ENCODE assay signal across 8 cellular contexts in the genomic region with DNA sequence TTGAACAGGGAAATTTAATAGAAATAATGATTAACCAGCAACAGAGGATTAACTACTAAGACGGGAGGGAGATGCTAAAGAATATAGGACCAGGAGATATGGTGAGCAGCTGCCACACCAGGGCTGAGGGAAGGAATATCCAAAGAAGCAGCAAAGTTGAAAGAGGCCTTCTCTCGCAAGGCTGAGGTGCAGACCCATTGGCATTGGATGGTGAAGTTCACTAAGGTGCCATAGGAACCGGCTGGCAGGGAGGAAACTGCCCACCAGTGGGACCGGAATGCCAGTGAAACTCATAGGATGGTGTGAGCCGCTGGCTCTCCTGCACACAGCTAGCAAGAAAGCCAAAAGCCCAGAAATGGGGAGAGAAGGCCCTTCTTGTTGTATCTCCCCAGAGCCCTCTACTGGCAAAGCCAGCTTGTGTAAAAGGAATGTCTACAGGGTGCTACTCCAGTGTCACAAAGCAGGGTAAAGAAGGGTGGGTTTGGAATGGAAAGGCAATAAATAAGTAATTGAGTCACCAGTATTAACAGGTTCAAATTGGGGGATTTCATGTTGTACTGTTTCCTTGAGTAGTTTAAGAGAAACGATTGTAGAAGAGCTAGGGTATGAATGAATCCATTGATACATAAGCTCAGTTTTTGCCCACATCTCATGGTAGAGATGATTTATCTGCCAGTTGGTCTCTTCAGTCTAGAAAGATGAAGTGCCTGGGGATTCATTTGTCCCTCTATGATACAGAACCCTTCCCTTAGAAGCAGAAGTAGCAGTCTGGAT. TPM values are rescaled to one million over a fixed set of nuclear protein-coding genes. Genes with fewer than 3 reads are reported as not detected.
A peak's percentile ranks its signal among the peaks of the same experiment; 100 is the strongest.
DNase-seq lines count a peak whose midpoint lies in the region; ATAC-seq and TF ChIP-seq lines count a peak whose summit lies in the region.

No MANE protein-coding gene starts in this region.

- no peak overlapping the region for H3K27ac Mint-ChIP-seq in activated naive CD4-positive, alpha-beta T cell treated with anti-CD3 and anti-CD28 coated beads, Interleukin-2, amount 10 ng/mL, durations not matched to agents 7 days and 5 days

- no peak for ATAC-seq in GM18858 (IDR thresholded peaks at IDR 0.05; ENCODE audit: unreplicated experiment)

- no peak overlapping the region for H3K27ac ChIP-seq in OCI-LY7 (ENCODE audit: low read depth, low read length, poor library complexity, severe bottlenecking)

- peak overlapping the region; percentile 43 for H3K4me2 ChIP-seq in OCI-LY7 (ENCODE audit: low read length)

- CTCF ChIA-PET in activated naive CD4-positive, alpha-beta T cell treated with anti-CD3 and anti-CD28 coated beads, Interleukin-2, amount 10 ng/mL, durations not matched to agents 7 days and 5 days (lab: Charles Lee): interaction anchor here (0.8 to 1.2 kb wide), 5 partner anchors 18 to 478 kb away, joined by 3 read pairs; no protein-coding TSS in a partner anchor
- CTCF ChIA-PET in OCI-LY7 (lab: Charles Lee; ENCODE audit: unreplicated experiment): no interaction called here

- no TSS peak for BruUV-seq in OCI-LY7 (replicated peaks; lab: Mats Ljungman, UMichigan)

- H3K36me3 ChIP-seq in OCI-LY7 (ENCODE audit: insufficient read depth, low read length): peaks cover 4% of the 10 kb centered on the region; the same call in 1 of the 2 replicates

- H3K36me3 Mint-ChIP-seq in activated naive CD4-positive, alpha-beta T cell treated with anti-CD3 and anti-CD28 coated beads, Interleukin-2, amount 10 ng/mL, durations not matched to agents 7 days and 5 days: peaks cover 1% of the 10 kb centered on the region

- POLR2A ChIA-PET in OCI-LY7 (lab: Charles Lee): interaction anchor here (0.5 to 2.9 kb wide), 6 partner anchors 9 to 122 kb away, joined by 3 to 11 read pairs (median 4); no protein-coding TSS in a partner anchor

- intact Hi-C loops in OCI-LY7 (cut with micrococcal nuclease; ENCODE audit: unreplicated experiment): loop anchor here (2.0 to 5.0 kb wide), 2 partner anchors 35 to 175 kb away; a partner anchor contains a TSS

- peak; percentile 34 for DNase-seq in activated naive CD4-positive, alpha-beta T cell treated with anti-CD3 and anti-CD28 coated beads, Interleukin-2, amount 10 ng/mL, durations not matched to agents 7 days and 5 days
- no peak for DNase-seq in activated naive CD4-positive, alpha-beta T cell (lab: John Stamatoyannopoulos, UW)
- DNase-seq in OCI-LY7 (ENCODE audit: low spot score) (peak; percentile 65), fibroblast of peridontal ligament (ENCODE audit: extremely low read depth) (peak; percentile 55), renal cortical epithelial cell (ENCODE audit: low read depth) (peak; percentile 61), T1000 (lab: John Stamatoyannopoulos, UW) (no peak), NCI-H2227 treated with DMSO at 0.1 percent for 48 hours (lab: John Stamatoyannopoulos, UW) (no peak)

- peaks cover 4% of the 10 kb centered on the region for H4K20me1 ChIP-seq in OCI-LY7 (ENCODE audit: insufficient read depth, low read length)

- no peak overlapping the region for H2AFZ ChIP-seq in OCI-LY7 (ENCODE audit: low read length)

- no peaks in the 10 kb centered on the region for H3K9me2 ChIP-seq in OCI-LY7 (ENCODE audit: insufficient read depth, low read length)

- no peak overlapping the region for H3K4me3 Mint-ChIP-seq in activated naive CD4-positive, alpha-beta T cell treated with anti-CD3 and anti-CD28 coated beads, Interleukin-2, amount 10 ng/mL, durations not matched to agents 7 days and 5 days

- no peaks in the 10 kb centered on the region for H3K4me1 Mint-ChIP-seq in activated naive CD4-positive, alpha-beta T cell treated with anti-CD3 and anti-CD28 coated beads, Interleukin-2, amount 10 ng/mL, durations not matched to agents 7 days and 5 days

- peaks cover 13% of the 10 kb centered on the region for H3K4me1 ChIP-seq in OCI-LY7 (ENCODE audit: insufficient read depth, low read length, poor library complexity, severe bottlenecking)

- TF ChIP-seq CTCF in OCI-LY7 (conservative IDR thresholded peaks at IDR 0.05; ENCODE audit: low read length): peak; percentile 82

- no peak overlapping the region for H3K4me3 ChIP-seq in OCI-LY7 (ENCODE audit: low read depth, low read length, poor library complexity, severe bottlenecking)

- no peaks in the 10 kb centered on the region for H3K9me3 Mint-ChIP-seq in activated naive CD4-positive, alpha-beta T cell treated with anti-CD3 and anti-CD28 coated beads, Interleukin-2, amount 10 ng/mL, durations not matched to agents 7 days and 5 days

- no peaks in the 10 kb centered on the region for H3K27me3 Mint-ChIP-seq in activated naive CD4-positive, alpha-beta T cell treated with anti-CD3 and anti-CD28 coated beads, Interleukin-2, amount 10 ng/mL, durations not matched to agents 7 days and 5 days

- no peaks in the 10 kb centered on the region for H3K79me2 ChIP-seq in OCI-LY7 (ENCODE audit: insufficient read depth, low read depth, low read length)

- no peaks in the 10 kb centered on the region for H3K9me3 ChIP-seq in OCI-LY7 (ENCODE audit: low read length)

RNA-seq across cellular contexts. Expression of a gene that starts 36.0 kb away (rescaled TPM):
- total RNA-seq in OCI-LY7 (2014; rRNA removed; shearing (Covaris generic)): 23.2 and 33.6 TPM in 2 replicates
- total RNA-seq in OCI-LY7 (2022): 47.9 and 52.7 TPM in 2 replicates
- 51.6 and 62.0 TPM in 2 replicates for total RNA-seq in renal cortical epithelial cell

Comparison
In these comparisons a context has a peak if more than half of its experiments do, and no peak if none do; other contexts are left out.
1. DNase-seq: peak in activated naive CD4-positive, alpha-beta T cell treated with anti-CD3 and anti-CD28 coated beads, Interleukin-2, amount 10 ng/mL, durations not matched to agents 7 days and 5 days (single experiment), OCI-LY7 (single experiment), fibroblast of peridontal ligament (single experiment) and renal cortical epithelial cell (single experiment); none in activated naive CD4-positive, alpha-beta T cell (0 of 4), T1000 (single experiment) and NCI-H2227 treated with DMSO at 0.1 percent for 48 hours (single experiment).